11 cellular contexts compared by ENCODE assay signal in the genomic region with DNA sequence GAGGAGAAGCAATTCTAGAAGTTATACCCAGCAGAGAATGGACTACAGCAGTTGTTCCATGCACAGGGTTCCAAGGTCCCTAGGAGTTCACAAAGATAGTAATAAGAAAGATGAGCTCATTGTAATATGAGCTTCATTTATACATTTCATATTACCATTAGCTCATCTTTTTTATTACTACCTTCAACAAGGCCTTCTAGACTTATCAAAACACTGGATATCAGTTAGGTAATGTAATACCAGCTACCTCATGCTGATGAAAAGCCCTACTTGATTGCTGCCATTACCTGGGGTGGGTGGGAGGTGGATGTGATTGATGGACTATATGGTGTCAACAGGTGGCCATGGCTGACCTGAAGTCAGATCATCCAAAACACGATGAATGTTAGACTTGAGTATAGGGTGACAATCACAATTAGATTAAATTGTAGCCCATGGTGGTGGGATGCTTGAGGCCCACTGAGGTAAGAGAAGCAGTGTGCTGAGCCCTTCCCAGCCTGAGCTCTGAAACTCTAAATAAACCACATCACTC. TPM values are rescaled to one million over a fixed set of nuclear protein-coding genes. Genes with fewer than 3 reads are reported as not detected.
"Had no signal": no experiment of that assay in that cellular context is flagged by ENCODE, and none has a peak within 500 bp of the region (broad histone marks: within the 10 kb centered on the region; RNA-seq: fewer than 3 reads in every experiment).

No MANE protein-coding gene starts in this region.

- H3K9me3 ChIP-seq: HAP-1 had no signal

- DNase-seq: GM23248, GOT3, H7, H9, HCEC 1CT, HFFc6 had no signal

- ATAC-seq: GM23338, HCT116 had no signal

- H3K36me3 ChIP-seq: HAP-1 had no signal

- H3K27ac ChIP-seq: GM23248 had no signal

- H2AFZ ChIP-seq: GM23248, GM23338 had no signal

- H3K4me3 ChIP-seq: GM23248, GM23338, HAP-1 had no signal

- H3K4me2 ChIP-seq: GM23338 had no signal

RNA-seq across cellular contexts. Expression of gene SPATA46, which starts 34.1 kb away (rescaled TPM):
- total RNA-seq: GM23248, GM23338, H1, H4, H7, H9, HFFc6 had no signal
